Comparison of ENCODE assay signal across 25 cellular contexts in genomic region chr15:67035886-67036285, GRCh38. TPM values are rescaled to one million over a fixed set of nuclear protein-coding genes. Genes with fewer than 3 reads are reported as not detected.
A peak's percentile ranks its signal among the peaks of the same experiment; 100 is the strongest.
DNase-seq lines count a peak whose midpoint lies in the region; ATAC-seq and TF ChIP-seq lines count a peak whose summit lies in the region.
"Had no signal": no experiment of that assay in that cellular context is flagged by ENCODE, and none has a peak within 500 bp of the region (broad histone marks: within the 10 kb centered on the region; RNA-seq: fewer than 3 reads in every experiment).

No MANE protein-coding gene starts in this region.

- no peak for TF ChIP-seq POLR2A in prostate gland (IDR thresholded peaks at IDR 0.05)

- H3K36me3 ChIP-seq in KOPT-K1 (ENCODE audit: insufficient read depth, low read length) (no peaks in the 10 kb centered on the region), neuronal stem cell (replicated peaks in 1 of 2; ENCODE audit: control insufficient read depth in 2 of 2, insufficient read depth in 2 of 2, low read length in 2 of 2) (no peaks in the 10 kb centered on the region), prostate gland (no peaks in the 10 kb centered on the region)
- H3K36me3 ChIP-seq: adrenal gland, stomach, tibial nerve had no signal

- H3K9ac ChIP-seq in neuronal stem cell (ENCODE audit: low read depth, low read length, poor library complexity): no peak overlapping the region

- H2BK12ac ChIP-seq in neuronal stem cell (ENCODE audit: low read length): no peak overlapping the region

- H3K4ac ChIP-seq in neuronal stem cell (ENCODE audit: low read length): no peak overlapping the region

- no peak overlapping the region for H4K8ac ChIP-seq in neuronal stem cell (ENCODE audit: low read depth, low read length)

- H3K9me3 ChIP-seq in KOPT-K1 (ENCODE audit: insufficient read depth, low read length, poor library complexity, severe bottlenecking): no peaks in the 10 kb centered on the region
- no peaks in the 10 kb centered on the region for H3K9me3 ChIP-seq in neuronal stem cell (replicated peaks in 1 of 2; ENCODE audit: control insufficient read depth in 2 of 2, insufficient read depth in 1 of 2, low read depth in 1 of 2, low read length in 2 of 2)
- no peaks in the 10 kb centered on the region for H3K9me3 ChIP-seq in prostate gland
- H3K9me3 ChIP-seq: adrenal gland, stomach, tibial nerve had no signal

- WGBS in neuronal stem cell (ENCODE audit: extremely low coverage in 2 of 2, insufficient read length in 2 of 2, insufficient replicate concordance in 1 of 2), 2 donors: no CpG with 5 or more reads among the region's 5 CpGs
- WGBS in prostate gland: 92% methylated on average over 5 of the region's 5 CpGs

- peak overlapping the region; percentile 15 for H3K18ac ChIP-seq in neuronal stem cell (ENCODE audit: low read length)

- ATAC-seq in HG03108 (IDR thresholded peaks at IDR 0.05; ENCODE audit: unreplicated experiment): no peak
- ATAC-seq: activated CD8-positive, alpha-beta memory T cell treated with anti-CD3 and anti-CD28 coated beads, Interleukin-2, amount 10 ng/mL, durations not matched to agents 7 days and 5 days; GM23338; left ventricle myocardium superior had no signal

- intact Hi-C loops in prostate gland (cut with DNase I): no loop called here

- H3K79me1 ChIP-seq in neuronal stem cell (ENCODE audit: low read depth, low read length): no peaks in the 10 kb centered on the region

- no peak overlapping the region for H2BK5ac ChIP-seq in neuronal stem cell (ENCODE audit: low read length)

- no peak overlapping the region for H3K23ac ChIP-seq in neuronal stem cell (ENCODE audit: low read depth, low read length, poor library complexity)

- H2AK5ac ChIP-seq in neuronal stem cell (ENCODE audit: low read depth, low read length): peak overlapping the region; percentile 49

- H3K4me3 ChIP-seq in astrocyte of the spinal cord (ENCODE audit: low read depth, low read length) (no peak overlapping the region), neuronal stem cell (ENCODE audit: low read length in 2 of 2) (no peak overlapping the region), prostate gland (no peak overlapping the region)
- H3K4me3 ChIP-seq: adrenal gland, dorsolateral prefrontal cortex, GM23338, stomach, tibial nerve had no signal

- H2BK15ac ChIP-seq in neuronal stem cell (ENCODE audit: low read length): peak overlapping the region; percentile 63

- peak; percentile 74 for DNase-seq in EH (ENCODE audit: low read depth)
- DNase-seq in astrocyte of the spinal cord (ENCODE audit: low read depth, low spot score): peak; percentile 47
- DNase-seq in neuronal stem cell (ENCODE audit: low spot score): no peak
- DNase-seq in DMS79 (lab: John Stamatoyannopoulos, UW): no peak
- no peak for DNase-seq in prostate gland (ENCODE audit: low spot score)
- DNase-seq: activated CD8-positive, alpha-beta memory T cell treated with anti-CD3 and anti-CD28 coated beads, Interleukin-2, amount 10 ng/mL, durations not matched to agents 7 days and 5 days; activated naive CD4-positive, alpha-beta T cell; activated T-cell treated with anti-CD3 and anti-CD28 coated beads, Interleukin-2, amount 50 U/mL, for 48 hours; adrenal gland; Calu3; cerebellar nuclear complex; dorsolateral prefrontal cortex; head of caudate nucleus; left ventricle myocardium superior; NCI-H1436; NCI-H2107; NCI-H446 treated with DMSO at 0.1 percent for 48 hours; NCI-H82; nucleus accumbens; stomach; T1000 had no signal

- H2AFZ ChIP-seq in neuronal stem cell (ENCODE audit: low read length): no peak overlapping the region
- H2AFZ ChIP-seq: GM23338 had no signal

- H3K4me1 ChIP-seq in neuronal stem cell (ENCODE audit: control insufficient read depth in 2 of 2, insufficient read depth in 1 of 2, low read depth in 1 of 2, low read length in 2 of 2) (peaks cover 36 to 50% of the 10 kb centered on the region in 2 donors), prostate gland (replicated peaks) (peaks cover 2% of the 10 kb centered on the region)

- H3K14ac ChIP-seq in neuronal stem cell (ENCODE audit: low read length): no peak overlapping the region

- H3K27ac ChIP-seq in KOPT-K1 (ENCODE audit: low read depth, low read length, poor library complexity, severe bottlenecking) (peak overlapping the region; percentile 29), neuronal stem cell (replicated peaks; ENCODE audit: low read length) (no peak overlapping the region), prostate gland (no peak overlapping the region)
- H3K27ac ChIP-seq: adrenal gland, dorsolateral prefrontal cortex, stomach, tibial nerve had no signal

- no peak overlapping the region for H4K91ac ChIP-seq in neuronal stem cell (ENCODE audit: low read depth, low read length, poor library complexity)

- peaks cover 0 to 17% (median 0%) of the 10 kb centered on the region in 3 experiments for H3K27me3 ChIP-seq in neuronal stem cell (ENCODE audit: control insufficient read depth in 3 of 3, insufficient read depth in 3 of 3, low read depth in 1 of 3, low read length in 3 of 3)
- H3K27me3 ChIP-seq in prostate gland (replicated peaks; ENCODE audit: insufficient read depth): no peaks in the 10 kb centered on the region
- H3K27me3 ChIP-seq: adrenal gland had no signal

- in situ Hi-C loops in astrocyte of the spinal cord (cut with HindIII; ENCODE audit: low sequenced_read_pairs): no loop called here

- H2BK120ac ChIP-seq in neuronal stem cell (ENCODE audit: low read depth, low read length): no peak overlapping the region

- no peak overlapping the region for H3K4me2 ChIP-seq in neuronal stem cell (ENCODE audit: insufficient read depth, low read length, poor library complexity, severe bottlenecking)
- H3K4me2 ChIP-seq: GM23338 had no signal

- TF ChIP-seq CTCF in astrocyte of the spinal cord (IDR thresholded peaks at IDR 0.05; ENCODE audit: low read depth, low read length): no peak
- no peak for TF ChIP-seq CTCF in prostate gland (IDR thresholded peaks at IDR 0.05)

RNA-seq across cellular contexts. Expression of gene SMAD3, which starts 29.5 kb away (rescaled TPM):
- 32.6 TPM for polyA plus RNA-seq in neuronal stem cell (2013, experiment 1 of 2)
- 32.9 TPM for polyA plus RNA-seq in neuronal stem cell (2013, experiment 2 of 2)
- total RNA-seq in prostate gland: 10 to 100 TPM; 30.6 to 45.4 TPM

Comparison
In these comparisons a context has a peak if more than half of its experiments do, and no peak if none do; other contexts are left out.
1. DNase-seq: peak in EH (single experiment) and astrocyte of the spinal cord (single experiment); none in neuronal stem cell (single experiment), DMS79 (single experiment) and prostate gland (single experiment).